ENCODE assay signal across 19 cellular contexts in the genomic region with DNA sequence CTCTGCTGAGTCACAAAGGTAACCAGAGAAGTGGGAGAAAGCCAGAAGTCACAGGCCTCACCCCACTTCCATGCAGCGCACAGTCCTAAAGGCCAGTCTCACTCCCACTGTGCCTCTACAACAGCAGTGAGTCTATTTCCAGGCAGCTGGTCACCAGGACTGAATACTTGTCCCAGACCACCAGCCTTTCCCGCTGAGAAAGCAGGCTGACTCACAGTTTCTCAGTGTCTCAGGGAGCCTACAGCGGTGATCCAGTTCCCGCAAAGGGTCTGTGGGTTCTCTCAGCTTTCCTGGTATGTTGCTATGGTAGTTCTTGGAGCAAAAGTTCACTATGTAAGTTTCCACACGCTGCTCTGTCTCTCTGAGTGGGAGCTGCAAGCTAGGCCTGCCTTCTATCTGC.
DNase-seq lines count a peak whose midpoint lies in the region; ATAC-seq and TF ChIP-seq lines count a peak whose summit lies in the region.
"Had no signal": no experiment of that assay in that cellular context is flagged by ENCODE, and none has a peak within 500 bp of the region (broad histone marks: within the 10 kb centered on the region; RNA-seq: fewer than 3 reads in every experiment).

No MANE protein-coding gene starts in this region.

- H3K27me3 Mint-ChIP-seq in GM23338 (ENCODE audit: insufficient read depth, low read depth, poor library complexity) = peaks cover 2% of the 10 kb centered on the region
- H3K27me3 Mint-ChIP-seq in neural progenitor cell (ENCODE audit: insufficient read depth, low read depth) = peaks cover 2% of the 10 kb centered on the region

- no peaks in the 10 kb centered on the region for H3F3A ChIP-seq in GM23338 (replicated peaks; ENCODE audit: low read depth)
- no peaks in the 10 kb centered on the region for H3F3A ChIP-seq in neural progenitor cell (ENCODE audit: low read depth)

- H2BK120ac ChIP-seq in trophoblast cell (ENCODE audit: insufficient read depth, low read length, poor library complexity) = no peak overlapping the region

- H4K12ac ChIP-seq in trophoblast cell (ENCODE audit: low read depth, low read length) = no peak overlapping the region

- H3K4me2 ChIP-seq in GM23338 (no peak overlapping the region), neural progenitor cell (no peak overlapping the region), trophoblast cell (ENCODE audit: low read length) (no peak overlapping the region)

- no peak overlapping the region for H4K8ac ChIP-seq in trophoblast cell (ENCODE audit: low read depth, low read length)

- H2AK5ac ChIP-seq in trophoblast cell (ENCODE audit: low read length) = no peak overlapping the region

- H3K79me2 ChIP-seq in GM23338 (replicated peaks; ENCODE audit: insufficient read depth) (no peaks in the 10 kb centered on the region), neural progenitor cell (ENCODE audit: low read depth) (no peaks in the 10 kb centered on the region), trophoblast cell (ENCODE audit: control insufficient read depth, insufficient read depth, low read length, poor library complexity) (no peaks in the 10 kb centered on the region)

- H3K9ac ChIP-seq in neural progenitor cell (no peak overlapping the region), trophoblast cell (ENCODE audit: low read length) (no peak overlapping the region)

- TF ChIP-seq CTCF in GM23338 (conservative IDR thresholded peaks at IDR 0.05; ENCODE audit: low read depth in 2 of 2) (no peak), brain microvascular endothelial cell (IDR thresholded peaks at IDR 0.05; ENCODE audit: low read depth, low read length, missing control alignments) (no peak), neural progenitor cell (IDR thresholded peaks at IDR 0.05) (no peak)

- H3K4me3 ChIP-seq in GM23338 = no peak overlapping the region
- no peak overlapping the region for H3K4me3 ChIP-seq in brain microvascular endothelial cell (ENCODE audit: low read depth, low read length)
- H3K4me3 ChIP-seq in neural progenitor cell = no peak overlapping the region
- no peak overlapping the region for H3K4me3 ChIP-seq in trophoblast cell (ENCODE audit: low read depth, low read length)
- H3K4me3 ChIP-seq: colonic mucosa, tibial nerve had no signal

- H3K27me3 ChIP-seq in GM23338 (ENCODE audit: insufficient read depth) (no peaks in the 10 kb centered on the region), brain microvascular endothelial cell (replicated peaks) (no peaks in the 10 kb centered on the region), neural progenitor cell (no peaks in the 10 kb centered on the region), trophoblast cell (ENCODE audit: insufficient read depth, low read length) (no peaks in the 10 kb centered on the region)
- H3K27me3 ChIP-seq: colonic mucosa, foreskin keratinocyte, tibial nerve had no signal

- H3K27ac Mint-ChIP-seq in GM23338 (no peak overlapping the region), neural progenitor cell (peak overlapping the region; percentile 88)
- H3K27ac Mint-ChIP-seq: stimulated activated naive B cell treated with anti-CD40 and anti-IgM and Interleukin-4, amounts not matched to agents 10 μg/mL and 1 μg/mL and 100 μg/mL, for 72 hours had no signal

- no peaks in the 10 kb centered on the region for H3K4me1 ChIP-seq in GM23338 (ENCODE audit: insufficient read depth)
- no peaks in the 10 kb centered on the region for H3K4me1 ChIP-seq in neural progenitor cell
- H3K4me1 ChIP-seq in trophoblast cell (ENCODE audit: control insufficient read depth in 1 of 2, insufficient read depth in 2 of 2, low read length in 2 of 2) = no peaks in the 10 kb centered on the region
- H3K4me1 ChIP-seq: colonic mucosa, foreskin keratinocyte, tibial nerve had no signal

- ATAC-seq in GM23338 (no peak), HG02973 (IDR thresholded peaks at IDR 0.05; ENCODE audit: unreplicated experiment) (no peak)
- ATAC-seq: foreskin keratinocyte; left colon; Panc1; stimulated activated naive B cell treated with anti-CD40 and anti-IgM and Interleukin-4, amounts not matched to agents 10 μg/mL and 1 μg/mL and 100 μg/mL, for 72 hours had no signal

- H3K4me3 Mint-ChIP-seq in GM23338 (no peak overlapping the region), neural progenitor cell (no peak overlapping the region)
- H3K4me3 Mint-ChIP-seq: CD14-positive monocyte; stimulated activated naive B cell treated with anti-CD40 and anti-IgM and Interleukin-4, amounts not matched to agents 10 μg/mL and 1 μg/mL and 100 μg/mL, for 72 hours had no signal

- no peak overlapping the region for H3K4ac ChIP-seq in trophoblast cell (ENCODE audit: low read depth, low read length)

- peaks cover 5% of the 10 kb centered on the region; the same call in 1 of the 2 replicates for H3K9me2 ChIP-seq in GM23338 (ENCODE audit: insufficient read depth)

- H2BK12ac ChIP-seq in trophoblast cell (ENCODE audit: low read length) = no peak overlapping the region

- H3K36me3 Mint-ChIP-seq in GM23338 (ENCODE audit: low read depth) (peaks cover 13% of the 10 kb centered on the region), neural progenitor cell (no peaks in the 10 kb centered on the region)
- H3K36me3 Mint-ChIP-seq: CD14-positive monocyte; stimulated activated naive B cell treated with anti-CD40 and anti-IgM and Interleukin-4, amounts not matched to agents 10 μg/mL and 1 μg/mL and 100 μg/mL, for 72 hours had no signal

- no peak overlapping the region for H4K91ac ChIP-seq in trophoblast cell (ENCODE audit: low read depth, low read length)

- H3K9me3 ChIP-seq in neural progenitor cell (ENCODE audit: low read depth) (no peaks in the 10 kb centered on the region), trophoblast cell (ENCODE audit: insufficient read depth, low read depth, low read length) (no peaks in the 10 kb centered on the region)
- H3K9me3 ChIP-seq: colonic mucosa, tibial nerve had no signal

- no peak overlapping the region for H3K23ac ChIP-seq in trophoblast cell (ENCODE audit: low read length)

- H3K4me1 Mint-ChIP-seq in GM23338 (no peaks in the 10 kb centered on the region), neural progenitor cell (peaks cover 3% of the 10 kb centered on the region)
- H3K4me1 Mint-ChIP-seq: CD14-positive monocyte; stimulated activated naive B cell treated with anti-CD40 and anti-IgM and Interleukin-4, amounts not matched to agents 10 μg/mL and 1 μg/mL and 100 μg/mL, for 72 hours had no signal

- H3K9me3 Mint-ChIP-seq in GM23338 (peaks cover 14% of the 10 kb centered on the region; the same call in 1 of the 3 replicates), neural progenitor cell (peaks cover 5% of the 10 kb centered on the region)

- H3K18ac ChIP-seq in trophoblast cell (ENCODE audit: low read length) = no peak overlapping the region

- H3K79me1 ChIP-seq in trophoblast cell (ENCODE audit: low read length) = no peaks in the 10 kb centered on the region

- no peaks in the 10 kb centered on the region for H3K36me3 ChIP-seq in GM23338 (ENCODE audit: insufficient read depth)
- H3K36me3 ChIP-seq in brain microvascular endothelial cell (replicated peaks) = no peaks in the 10 kb centered on the region
- no peaks in the 10 kb centered on the region for H3K36me3 ChIP-seq in neural progenitor cell
- H3K36me3 ChIP-seq in trophoblast cell (ENCODE audit: control insufficient read depth in 1 of 2, insufficient read depth in 2 of 2, low read length in 2 of 2) = no peaks in the 10 kb centered on the region
- H3K36me3 ChIP-seq: colonic mucosa, tibial nerve had no signal

- DNase-seq in NCI-H2107 (lab: John Stamatoyannopoulos, UW) (peak; percentile 14), NCI-H2107 treated with DMSO at 0.1 percent for 48 hours (lab: John Stamatoyannopoulos, UW; ENCODE audit: unreplicated experiment) (no peak), GM23338 (ENCODE audit: low spot score) (no peak), brain microvascular endothelial cell (peak; percentile 95), neural progenitor cell (ENCODE audit: low spot score) (no peak), HT-29 (ENCODE audit: low spot score) (no peak), trophoblast cell (no peak)
- DNase-seq: colonic mucosa; foreskin keratinocyte; left colon; midbrain; NCI-H2227 treated with DMSO at 0.1 percent for 48 hours; NCI-H82; stimulated activated naive B cell treated with anti-CD40 and anti-IgM and Interleukin-4, amounts not matched to agents 10 μg/mL and 1 μg/mL and 100 μg/mL, for 72 hours had no signal

- in situ Hi-C loops in brain microvascular endothelial cell (cut with HindIII; ENCODE audit: low pct_ligation_motif_present, low sequenced_read_pairs) = no loop called here

- no peak overlapping the region for H3K14ac ChIP-seq in trophoblast cell (ENCODE audit: low read length)

- H3K27ac ChIP-seq in GM23338 (ENCODE audit: low read depth) (no peak overlapping the region), brain microvascular endothelial cell (peak overlapping the region; percentile 79), neural progenitor cell (no peak overlapping the region), trophoblast cell (ENCODE audit: low read depth, low read length) (no peak overlapping the region)
- H3K27ac ChIP-seq: 22Rv1, colonic mucosa, foreskin keratinocyte, tibial nerve had no signal

- no CpG with 5 or more reads among the region's 5 CpGs for WGBS in trophoblast cell (ENCODE audit: extremely low coverage, insufficient coverage, insufficient read length)

- no peak overlapping the region for H2BK5ac ChIP-seq in trophoblast cell (ENCODE audit: low read depth, low read length, poor library complexity)

- H4K20me1 ChIP-seq in GM23338 (replicated peaks; ENCODE audit: insufficient read depth) = no peaks in the 10 kb centered on the region
- no peaks in the 10 kb centered on the region for H4K20me1 ChIP-seq in neural progenitor cell (ENCODE audit: low read depth)

- H2AFZ ChIP-seq in GM23338 (0 out of 2 replicates have a peak overlapping the region, but pooled peaks have one; percentile 52), neural progenitor cell (replicated peaks) (peak overlapping the region; percentile 5), trophoblast cell (ENCODE audit: insufficient read depth, low read length, poor library complexity) (no peak overlapping the region)

TF ChIP-seq in GM23338, 12 proteins besides CTCF, POLR2A, EP300 and RAD21 (continues in another document):
- TF ChIP-seq POLR2AphosphoS5 (IDR thresholded peaks at IDR 0.05; ENCODE audit: low read depth) = no peak

Comparison
In these comparisons a context has a peak if more than half of its experiments do, and no peak if none do; other contexts are left out.
1. DNase-seq: peak in NCI-H2107 (single experiment) and brain microvascular endothelial cell (single experiment); none in NCI-H2107 treated with DMSO at 0.1 percent for 48 hours (single experiment), GM23338 (single experiment), neural progenitor cell (single experiment), HT-29 (single experiment) and trophoblast cell (0 of 2).